1 cellular context compared by ENCODE assay signal in genomic region chr16:75010427-75010826, GRCh38.
TF ChIP-seq lines count a peak whose summit lies in the region.

No MANE protein-coding gene starts in this region.

TF ChIP-seq in GM12891, 5 proteins besides CTCF, POLR2A, EP300 and RAD21:
- no peak for TF ChIP-seq SPI1 (IDR thresholded peaks at IDR 0.05; ENCODE audit: low read depth, low read length)
- TF ChIP-seq POLR2AphosphoS5 (IDR thresholded peaks at IDR 0.05; ENCODE audit: low read depth, low read length) = no peak
- TF ChIP-seq PAX5 (IDR thresholded peaks at IDR 0.05; ENCODE audit: insufficient read depth, low read length, severe bottlenecking) = no peak
- TF ChIP-seq TAF1 (IDR thresholded peaks at IDR 0.05; ENCODE audit: low read depth, low read length) = no peak
- TF ChIP-seq POU2F2 (IDR thresholded peaks at IDR 0.05; ENCODE audit: low read depth, low read length) = no peak
TF ChIP-seq in GM12891: peak in this region for 0.
